ENCODE assay signal across 8 cellular contexts in genomic region chr15:44663410-44664272, GRCh38. TPM values are rescaled to one million over a fixed set of nuclear protein-coding genes. Genes with fewer than 3 reads are reported as not detected.
A peak's percentile ranks its signal among the peaks of the same experiment; 100 is the strongest.
DNase-seq lines count a peak whose midpoint lies in the region; ATAC-seq, FAIRE-seq and TF ChIP-seq lines count a peak whose summit lies in the region.

TSS of gene SPG11 (minus strand) at chr15:44663662. CDS start at chr15:44663647, 15 bp downstream.

- H3K9me3 ChIP-seq in HepG2 (ENCODE audit: low read length) = no peaks in the 10 kb centered on the region

- 15% methylated on average over 16 of the region's 53 CpGs for WGBS in HepG2 (ENCODE audit: low lambda C conversion rate)

- CTCF ChIA-PET in HepG2 (lab: Yijun Ruan, JAX; ENCODE audit: low intra/inter-chr PET ratio, low total read pairs) = interaction anchor here (2.6 kb wide), 1 partner anchor 75 kb away, joined by 20 read pairs; no protein-coding TSS in a partner anchor

- TF ChIP-seq EP300 in HepG2 (IDR thresholded peaks at IDR 0.05; ENCODE audit: low read depth in 2 of 2, low read length in 2 of 2) = no peak
- no peak for TF ChIP-seq EP300 in HepG2 (CRISPR knock-in tag; IDR thresholded peaks at IDR 0.05; ENCODE audit: borderline replicate concordance)

- H3K9me3 Mint-ChIP-seq in CD14-positive monocyte = no peaks in the 10 kb centered on the region

- peak within 1 kb of the TSS; percentile 87 for H3K9ac ChIP-seq in HepG2 (ENCODE audit: insufficient read depth, low read depth, low read length)

- ATAC-seq in GM19351 (IDR thresholded peaks at IDR 0.05; ENCODE audit: unreplicated experiment) (peak; percentile 73), HG03558 (IDR thresholded peaks at IDR 0.05; ENCODE audit: extremely low read depth, unreplicated experiment) (peak; percentile 61), HepG2 (peak; percentile 93)

- TF ChIP-seq CTCF in CD14-positive monocyte (IDR thresholded peaks at IDR 0.05) (peak; percentile 90), HepG2 (CRISPR knock-in tag; IDR thresholded peaks at IDR 0.05) (peak; percentile 99)

- peaks cover 0 to 1% (median 0%) of the 10 kb centered on the region in 3 donors for H3K27me3 Mint-ChIP-seq in CD14-positive monocyte (ENCODE audit: low read depth in 3 of 3)

- intact Hi-C loops in CD14-positive monocyte (cut with micrococcal nuclease) (loop anchor here (2.0 to 5.0 kb wide), 6 partner anchors 47 to 371 kb away; partner anchors contain the start of genes B2M (in 2 of the 2), PATL2 (in 2 of the 2), EIF3J (in 1 of the 2) and TRIM69 (in 1 of the 2)), HepG2 (cut with micrococcal nuclease; ENCODE audit: unreplicated experiment) (loop anchor here (1.0 to 2.0 kb wide), 3 partner anchors 47 to 75 kb away; partner anchors contain the start of genes B2M and PATL2)

- H4K20me1 ChIP-seq in HepG2 (ENCODE audit: insufficient read depth, low read length) = no peaks in the 10 kb centered on the region

- H3K79me2 ChIP-seq in HepG2 (ENCODE audit: insufficient read depth, low read length) = peaks cover 14% of the 10 kb centered on the region

- H3K27me3 ChIP-seq in HepG2 (ENCODE audit: control insufficient read depth in 1 of 2, insufficient read depth in 2 of 2, low read length in 2 of 2) = no peaks in the 10 kb centered on the region; a peak in 1 of 5 replicates

- peak; percentile 92 for FAIRE-seq in HepG2 (lab: Jason Lieb, UNC)

- peak within 1 kb of the TSS; percentile 98 to 99 (median 99) for H3K27ac Mint-ChIP-seq in CD14-positive monocyte

- in situ Hi-C loops in HepG2 (cut with HindIII; ENCODE audit: extremely low pct_ligation_motif_present, low pct_unique_long_range_greater_than_20kb) = loop anchor here (5.0 kb wide), 1 partner anchor 74 kb away; the partner anchor contains the start of gene TRIM69

- H3K4me2 ChIP-seq in HepG2 (ENCODE audit: low read depth, low read length) = peak within 1 kb of the TSS; percentile 88

- H3K4me1 Mint-ChIP-seq in CD14-positive monocyte = peaks cover 40% of the 10 kb centered on the region

- POLR2A ChIA-PET in HepG2 (lab: Yijun Ruan, JAX) = interaction anchor here (0.8 to 4.2 kb wide), 20 partner anchors 9 to 249 kb away, joined by 3 to 115 read pairs (median 5); partner anchors contain the start of genes B2M, EIF3J, PATL2 and TRIM69

- no TSS peak for BruUV-seq in HepG2 (replicated peaks; lab: Mats Ljungman, UMichigan)

- H3K36me3 ChIP-seq in HepG2 (replicated peaks in 1 of 2; ENCODE audit: control insufficient read depth in 1 of 2, insufficient read depth in 2 of 2, low read length in 2 of 2) = 0 out of 5 replicates have a peak, but pooled peaks cover 0 to 8% of the 10 kb centered on the region in 2 experiments

- TF ChIP-seq POLR2A in HepG2 (IDR thresholded peaks at IDR 0.05; ENCODE audit: insufficient read depth in 1 of 2, low read depth in 2 of 2, low read length in 2 of 2) = peak; percentile 96

- H3K4me3 ChIP-seq in HepG2 (replicated peaks in 1 of 3; ENCODE audit: insufficient read depth in 1 of 3, low read depth in 2 of 3, low read length in 3 of 3) = peak within 1 kb of the TSS; percentile 79 to 87 (median 83)

- DNase-seq in CD14-positive monocyte (ENCODE audit: low spot score) (peak; percentile 98), NCI-H748 treated with DMSO at 0.1 percent for 48 hours (lab: John Stamatoyannopoulos, UW) (peak; percentile 87), dermis blood vessel endothelial cell (peak; percentile 99), HepG2 (ENCODE audit: low spot score) (peak; percentile 96)
- peak; percentile 95 to 96 for DNase-seq in activated CD4-positive, alpha-beta T cell treated with anti-CD3 and anti-CD28 coated beads, Interleukin-2, amount 50 U/mL, for 4 hours
- DNase-seq in stimulated activated CD4-positive, alpha-beta T cell treated with anti-CD3 and anti-CD28 coated beads, Interleukin-4, amount 100 ng/mL, for 24 hours = peak; percentile 98

- H3K36me3 Mint-ChIP-seq in CD14-positive monocyte = peaks cover 13 to 18% of the 10 kb centered on the region in 2 donors

- peak within 1 kb of the TSS; percentile 96 to 97 for H3K4me3 Mint-ChIP-seq in CD14-positive monocyte

- peaks cover 20% of the 10 kb centered on the region for H3K4me1 ChIP-seq in HepG2 (ENCODE audit: insufficient read depth, low read length)

- peak within 1 kb of the TSS; percentile 89 for H3K27ac ChIP-seq in HepG2 (ENCODE audit: extremely low read length, insufficient read depth, low read length)

- peak within 1 kb of the TSS; percentile 83 for H2AFZ ChIP-seq in HepG2 (ENCODE audit: low read length)

- TF ChIP-seq RAD21 in HepG2 (CRISPR knock-in tag; IDR thresholded peaks at IDR 0.05) = peak; percentile 96

TF ChIP-seq in HepG2, 621 proteins besides CTCF, POLR2A, EP300 and RAD21 (continues in another document):
- TF ChIP-seq ZNF724P (CRISPR knock-in tag; IDR thresholded peaks at IDR 0.05; ENCODE audit: borderline replicate concordance) (peak; percentile 77), ZNF678 (CRISPR knock-in tag; IDR thresholded peaks at IDR 0.05) (peak; percentile 85; the same call in 1 of the 2 replicates), HBP1 (CRISPR knock-in tag; IDR thresholded peaks at IDR 0.05; ENCODE audit: low read depth) (peak; percentile 63; the same call in 1 of the 2 replicates), BHLHE40 (IDR thresholded peaks at IDR 0.05; ENCODE audit: low read length) (peak; percentile 65), HNRNPL (IDR thresholded peaks at IDR 0.05; ENCODE audit: low read depth, low read length) (0 out of 2 replicates have a peak, but pooled peaks have one; percentile 45), ZNF800 (CRISPR knock-in tag; IDR thresholded peaks at IDR 0.05) (peak; percentile 87)

RNA-seq across cellular contexts. Expression of gene SPG11, which starts in this region (rescaled TPM):
- polyA plus RNA-seq in CD14-positive monocyte = 10 to 100 TPM; 26.4 to 50.4 TPM
- total RNA-seq in dermis blood vessel endothelial cell = 52.1 and 74.4 TPM in 2 replicates
- 31.5 and 35.0 TPM in 2 replicates for total RNA-seq in HepG2 (2016; rRNA removed; fragmentation: Illumina TruSeq; extraction: Trizol)
- total RNA-seq in HepG2 (2016; cell fraction: cytosol; rRNA removed; fragmentation: Illumina TruSeq; extraction: Trizol; ENCODE audit: low read depth) = 17.8 and 19.8 TPM in 2 replicates
- 35.7 and 36.6 TPM in 2 replicates for total RNA-seq in HepG2 (2016; cell fraction: insoluble cytoplasmic fraction; rRNA removed; fragmentation: Illumina TruSeq; extraction: Trizol)
- 18.9 and 19.7 TPM in 2 replicates for total RNA-seq in HepG2 (2016; cell fraction: membrane; rRNA removed; fragmentation: Illumina TruSeq; extraction: Trizol)
- 39.3 and 47.3 TPM in 2 replicates for total RNA-seq in HepG2 (2016; cell fraction: nucleus; rRNA removed; fragmentation: Illumina TruSeq; extraction: Trizol)
- polyA plus RNA-seq in HepG2 (2011; rRNA removed) = 40.7 and 44.5 TPM in 2 replicates
- 26.2 and 28.9 TPM in 2 replicates for polyA plus RNA-seq in HepG2 (2011; cell fraction: cytosol; rRNA removed)
- 52.6 and 61.8 TPM in 2 replicates for polyA plus RNA-seq in HepG2 (2011; cell fraction: nucleus; rRNA removed)
- 19.4 and 21.0 TPM in 2 replicates for polyA plus RNA-seq in HepG2 (2012)
- 1.7 and 2.1 TPM in 2 replicates for polyA plus RNA-seq in HepG2 (2016; cell fraction: cytosol; fragmentation: Illumina TruSeq; extraction: Trizol; ENCODE audit: low read depth)
- 26.2 and 26.5 TPM in 2 replicates for polyA plus RNA-seq in HepG2 (2016; cell fraction: insoluble cytoplasmic fraction; fragmentation: Illumina TruSeq; extraction: Trizol; ENCODE audit: low read depth)
- polyA plus RNA-seq in HepG2 (2016; cell fraction: membrane; fragmentation: Illumina TruSeq; extraction: Trizol; ENCODE audit: low read depth) = 3.5 and 4.5 TPM in 2 replicates
- 47.3 and 52.3 TPM in 2 replicates for polyA plus RNA-seq in HepG2 (2016; cell fraction: nucleus; fragmentation: Illumina TruSeq; extraction: Trizol; ENCODE audit: insufficient read depth, low read depth)
- 115 and 186 TPM in 2 replicates for polyA minus RNA-seq in HepG2 (2011; rRNA and poly(A)+ RNA removed; ENCODE audit: low replicate concordance)
- polyA minus RNA-seq in HepG2 (2011; cell fraction: cytosol; rRNA and poly(A)+ RNA removed) = 24.8 and 26.5 TPM in 2 replicates
- 93.0 and 127 TPM in 2 replicates for polyA minus RNA-seq in HepG2 (2011; cell fraction: nucleus; rRNA and poly(A)+ RNA removed)

Comparison
In these comparisons a context has a peak if more than half of its experiments do, and no peak if none do; other contexts are left out.
1. Peak in every context shown above with its lines: DNase-seq, ATAC-seq, H3K4me3 ChIP-seq and H3K27ac ChIP-seq.